15 cellular contexts compared by ENCODE assay signal in the genomic region with DNA sequence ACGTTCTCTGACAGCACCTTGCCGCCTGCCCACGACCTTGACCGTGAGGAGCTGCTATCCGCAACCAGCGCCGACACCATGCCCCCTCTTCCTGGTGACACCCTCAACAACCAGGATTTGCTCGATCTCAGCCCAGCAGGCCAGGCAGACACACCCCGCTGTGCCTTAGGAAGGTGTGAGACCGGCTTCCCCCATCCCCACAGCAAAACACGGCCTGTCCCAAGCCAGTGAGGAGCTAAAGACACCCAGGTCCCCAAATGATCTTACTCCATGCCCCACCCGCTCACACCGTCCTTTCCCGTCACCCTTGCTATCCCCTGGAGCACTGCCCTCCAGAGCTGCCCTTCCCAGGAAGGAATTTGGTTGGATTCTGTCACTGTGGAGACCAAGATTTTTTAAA.
"Had no signal": no experiment of that assay in that cellular context is flagged by ENCODE, and none has a peak within 500 bp of the region (broad histone marks: within the 10 kb centered on the region; RNA-seq: fewer than 3 reads in every experiment).

No MANE protein-coding gene starts in this region.

- H3K4me3 ChIP-seq: adrenal gland, colonic mucosa, heart left ventricle, prostate gland, right atrium auricular region, spleen, upper lobe of right lung had no signal

- H3K9me3 ChIP-seq: adrenal gland, colonic mucosa, heart left ventricle, prostate gland, right atrium auricular region, spleen, upper lobe of right lung had no signal

- H3K27me3 ChIP-seq: adrenal gland, colonic mucosa, heart left ventricle, right atrium auricular region, spleen, upper lobe of right lung had no signal

- H3K27ac ChIP-seq: colonic mucosa, prostate gland, right atrium auricular region, upper lobe of right lung had no signal

- DNase-seq: activated CD4-positive, alpha-beta T cell treated with anti-CD3 and anti-CD28 coated beads, Interleukin-2, amount 10 ng/mL, durations not matched to agents 7 days and 5 days; activated CD8-positive, alpha-beta memory T cell treated with anti-CD3 and anti-CD28 coated beads, Interleukin-2, amount 10 ng/mL, durations not matched to agents 7 days and 5 days; activated CD8-positive, alpha-beta T cell treated with anti-CD3 and anti-CD28 coated beads for 36 hours; activated T-cell treated with anti-CD3 and anti-CD28 coated beads for 4 hours; adrenal gland; colonic mucosa; heart left ventricle; islet precursor cell; left cardiac atrium; spleen; stimulated activated CD4-positive, alpha-beta T cell treated with anti-CD3 and anti-CD28 coated beads, Interleukin-4, amount 100 ng/mL, for 1 hour; stimulated activated naive CD8-positive, alpha-beta T cell treated with anti-CD3 and anti-CD28 coated beads, Interleukin-15, Interleukin-2, amounts not matched to agents 100 U/mL and 50 U/mL, for 24 hours; upper lobe of right lung had no signal

- H3K36me3 ChIP-seq: adrenal gland, colonic mucosa, prostate gland, right atrium auricular region, upper lobe of right lung had no signal

- H3K4me1 ChIP-seq: colonic mucosa, prostate gland had no signal
